ENCODE assay signal across 10 cellular contexts in the genomic region with DNA sequence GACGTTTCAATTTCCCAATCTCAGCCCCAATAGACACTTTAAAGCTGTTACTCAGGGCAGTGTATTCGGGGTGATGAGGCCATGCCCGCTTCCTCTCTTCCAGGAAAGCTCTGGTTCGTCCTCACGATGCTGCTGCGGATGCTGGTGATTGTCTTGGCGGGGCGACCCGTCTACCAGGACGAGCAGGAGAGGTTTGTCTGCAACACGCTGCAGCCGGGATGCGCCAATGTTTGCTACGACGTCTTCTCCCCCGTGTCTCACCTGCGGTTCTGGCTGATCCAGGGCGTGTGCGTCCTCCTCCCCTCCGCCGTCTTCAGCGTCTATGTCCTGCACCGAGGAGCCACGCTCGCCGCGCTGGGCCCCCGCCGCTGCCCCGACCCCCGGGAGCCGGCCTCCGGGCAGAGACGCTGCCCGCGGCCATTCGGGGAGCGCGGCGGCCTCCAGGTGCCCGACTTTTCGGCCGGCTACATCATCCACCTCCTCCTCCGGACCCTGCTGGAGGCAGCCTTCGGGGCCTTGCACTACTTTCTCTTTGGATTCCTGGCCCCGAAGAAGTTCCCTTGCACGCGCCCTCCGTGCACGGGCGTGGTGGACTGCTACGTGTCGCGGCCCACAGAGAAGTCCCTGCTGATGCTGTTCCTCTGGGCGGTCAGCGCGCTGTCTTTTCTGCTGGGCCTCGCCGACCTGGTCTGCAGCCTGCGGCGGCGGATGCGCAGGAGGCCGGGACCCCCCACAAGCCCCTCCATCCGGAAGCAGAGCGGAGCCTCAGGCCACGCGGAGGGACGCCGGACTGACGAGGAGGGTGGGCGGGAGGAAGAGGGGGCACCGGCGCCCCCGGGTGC. TPM values are rescaled to one million over a fixed set of nuclear protein-coding genes. Genes with fewer than 3 reads are reported as not detected.
DNase-seq lines count a peak whose midpoint lies in the region; ATAC-seq and TF ChIP-seq lines count a peak whose summit lies in the region.
"Had no signal": no experiment of that assay in that cellular context is flagged by ENCODE, and none has a peak within 500 bp of the region (broad histone marks: within the 10 kb centered on the region; RNA-seq: fewer than 3 reads in every experiment).

No MANE protein-coding gene starts in this region.

- DNase-seq in AG08396 (ENCODE audit: low spot score) (peak; percentile 53), HFFc6 (no peak), natural killer cell (no peak), DMS53 treated with DMSO at 0.1 percent for 48 hours (lab: John Stamatoyannopoulos, UW; ENCODE audit: unreplicated experiment) (no peak), WERI-Rb-1 (no peak)
- DNase-seq: T1000 had no signal

- H3K9me3 Mint-ChIP-seq in HFFc6 = no peaks in the 10 kb centered on the region; the same call in 1 of the 2 replicates
- no peaks in the 10 kb centered on the region for H3K9me3 Mint-ChIP-seq in dendritic cell treated with granulocyte-macrophage colony-stimulating factor and Interleukin-4, amounts not matched to agents 40 ng/mL and 50 ng/mL, for 4 days
- no peaks in the 10 kb centered on the region for H3K9me3 Mint-ChIP-seq in natural killer cell

- H3K4me3 Mint-ChIP-seq in HFFc6 = peak overlapping the region; percentile 69; the same call in 1 of the 2 replicates
- peak overlapping the region; percentile 70 for H3K4me3 Mint-ChIP-seq in dendritic cell treated with granulocyte-macrophage colony-stimulating factor and Interleukin-4, amounts not matched to agents 40 ng/mL and 50 ng/mL, for 4 days
- peak overlapping the region; percentile 81 for H3K4me3 Mint-ChIP-seq in natural killer cell

- H3K4me1 Mint-ChIP-seq in HFFc6 (ENCODE audit: low read depth) = peaks cover 5% of the 10 kb centered on the region; the same call in 1 of the 2 replicates
- H3K4me1 Mint-ChIP-seq in dendritic cell treated with granulocyte-macrophage colony-stimulating factor and Interleukin-4, amounts not matched to agents 40 ng/mL and 50 ng/mL, for 4 days (ENCODE audit: low read depth) = peaks cover 9% of the 10 kb centered on the region
- H3K4me1 Mint-ChIP-seq in natural killer cell = peaks cover 0 to 9% of the 10 kb centered on the region in 2 donors

- intact Hi-C loops in dendritic cell treated with granulocyte-macrophage colony-stimulating factor and Interleukin-4, amounts not matched to agents 40 ng/mL and 50 ng/mL, for 4 days (cut with micrococcal nuclease) = no loop called here
- intact Hi-C loops in natural killer cell (cut with micrococcal nuclease) = no loop called here

- H3K4me3 ChIP-seq in WERI-Rb-1 (ENCODE audit: low read depth, low read length) = no peak overlapping the region

- H3K36me3 Mint-ChIP-seq in HFFc6 (ENCODE audit: low read depth) = no peaks in the 10 kb centered on the region; the same call in 1 of the 2 replicates
- H3K36me3 Mint-ChIP-seq in dendritic cell treated with granulocyte-macrophage colony-stimulating factor and Interleukin-4, amounts not matched to agents 40 ng/mL and 50 ng/mL, for 4 days (ENCODE audit: low read depth) = no peaks in the 10 kb centered on the region
- H3K36me3 Mint-ChIP-seq in natural killer cell = no peaks in the 10 kb centered on the region

- ATAC-seq in natural killer cell (peak in 1 of 3 donors; percentile 52), HG03175 (IDR thresholded peaks at IDR 0.05; ENCODE audit: unreplicated experiment) (no peak), GM19023 (IDR thresholded peaks at IDR 0.05; ENCODE audit: unreplicated experiment) (no peak)

- no peaks in the 10 kb centered on the region for H3K27me3 ChIP-seq in WERI-Rb-1 (ENCODE audit: insufficient read depth, low read depth, severe bottlenecking)

- H3K27ac Mint-ChIP-seq in HFFc6 (no peak overlapping the region), natural killer cell (no peak overlapping the region)
- H3K27ac Mint-ChIP-seq in dendritic cell treated with granulocyte-macrophage colony-stimulating factor and Interleukin-4, amounts not matched to agents 40 ng/mL and 50 ng/mL, for 4 days = no peak overlapping the region

- H3K36me3 ChIP-seq in WERI-Rb-1 = no peaks in the 10 kb centered on the region

- no peaks in the 10 kb centered on the region for H3K9me3 ChIP-seq in WERI-Rb-1 (ENCODE audit: severe bottlenecking)

- TF ChIP-seq CTCF in HFFc6 (IDR thresholded peaks at IDR 0.05) (no peak), natural killer cell (IDR thresholded peaks at IDR 0.05) (no peak), WERI-Rb-1 (IDR thresholded peaks at IDR 0.05; ENCODE audit: low read depth, low read length) (no peak)

- H3K27me3 Mint-ChIP-seq in HFFc6 (ENCODE audit: insufficient read depth) = peaks cover 60% of the 10 kb centered on the region
- peaks cover 56% of the 10 kb centered on the region for H3K27me3 Mint-ChIP-seq in dendritic cell treated with granulocyte-macrophage colony-stimulating factor and Interleukin-4, amounts not matched to agents 40 ng/mL and 50 ng/mL, for 4 days
- H3K27me3 Mint-ChIP-seq in natural killer cell (ENCODE audit: low read depth in 2 of 2) = peaks cover 19 to 61% of the 10 kb centered on the region in 2 donors

- no peak overlapping the region for H3K27ac ChIP-seq in WERI-Rb-1

RNA-seq across cellular contexts. Expression of a gene that starts 2.6 kb away (rescaled TPM):
- not detected for total RNA-seq in HFFc6 (2021; fragmentation: NEBNext Ultra II Directional; extraction: Animal tissue kit (Norgen Biotek cat#: 25700))
- total RNA-seq in natural killer cell = not detected
- total RNA-seq: HT1080 had no signal

RNA-seq across cellular contexts. Expression of a gene that starts 34.4 kb away (rescaled TPM):
- 1 to 10 TPM in 2 of 6 experiments, under 1 TPM in 4; 0.24 to 1.2 (median 0.84) TPM for total RNA-seq in HFFc6 (2021; fragmentation: NEBNext Ultra II Directional; extraction: Animal tissue kit (Norgen Biotek cat#: 25700))
- total RNA-seq in natural killer cell = 1 to 10 TPM in 2 of 3 donors, under 1 TPM in 1; 0.85 to 1.4 (median 1.4) TPM
